ENCODE assay signal across 9 cellular contexts in the genomic region with DNA sequence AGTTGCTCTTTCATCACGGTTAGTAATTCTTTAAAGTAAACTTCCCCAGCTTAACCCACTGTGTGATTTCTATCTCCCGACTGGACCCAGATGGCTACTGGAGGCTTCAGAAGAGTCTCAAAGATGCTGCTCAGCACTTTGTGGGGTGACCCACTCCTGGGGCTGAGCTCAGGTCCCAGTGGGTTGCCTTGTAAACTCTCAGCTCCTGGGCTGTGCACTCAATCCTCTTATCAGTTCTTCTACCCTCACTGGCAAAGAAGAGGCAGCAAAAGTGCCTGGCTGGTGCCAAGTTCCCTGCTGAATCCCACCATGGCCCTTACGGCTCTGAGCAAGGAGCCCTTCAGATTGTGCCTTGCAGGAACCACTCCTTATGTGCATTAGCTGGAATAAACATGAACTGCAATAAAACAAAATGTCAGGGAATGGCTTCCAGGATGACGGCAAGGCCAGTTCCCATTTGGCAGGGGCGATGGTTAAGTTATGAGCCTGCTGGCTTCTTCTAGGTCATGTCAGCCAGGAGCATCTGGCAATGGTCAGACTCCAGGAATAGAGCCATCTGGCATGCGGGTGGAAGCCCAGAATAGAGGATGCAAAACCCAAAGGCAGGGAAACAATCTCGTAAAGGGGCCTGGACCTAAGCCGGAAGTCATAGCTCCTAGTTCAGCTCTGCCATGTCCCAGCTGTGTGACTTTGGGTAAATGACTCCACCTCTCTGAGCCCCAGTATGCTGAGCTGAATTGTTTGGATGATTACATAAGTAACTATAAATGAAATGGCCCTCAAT. TPM values are rescaled to one million over a fixed set of nuclear protein-coding genes. Genes with fewer than 3 reads are reported as not detected.
DNase-seq lines count a peak whose midpoint lies in the region; ATAC-seq and TF ChIP-seq lines count a peak whose summit lies in the region.
"Had no signal": no experiment of that assay in that cellular context is flagged by ENCODE, and none has a peak within 500 bp of the region (broad histone marks: within the 10 kb centered on the region; RNA-seq: fewer than 3 reads in every experiment).

No MANE protein-coding gene starts in this region.

- no peaks in the 10 kb centered on the region for H3K79me2 ChIP-seq in HCT116 (ENCODE audit: insufficient read depth, low read length)
- H3K79me2 ChIP-seq in hepatocyte, result no peaks in the 10 kb centered on the region

- H3K36me3 ChIP-seq in HCT116 (ENCODE audit: control insufficient read depth in 1 of 2, insufficient read depth in 2 of 2, low read length in 2 of 2) (no peaks in the 10 kb centered on the region), hepatocyte (replicated peaks; ENCODE audit: insufficient read depth, low read depth) (no peaks in the 10 kb centered on the region), skeletal muscle tissue (ENCODE audit: control insufficient read depth in 3 of 3, insufficient read depth in 3 of 3, low read length in 3 of 3) (no peaks in the 10 kb centered on the region)

- CTCF ChIA-PET in HCT116 (lab: Charles Lee), result interaction anchor here (0.9 to 3.0 kb wide), 14 partner anchors 9 to 357 kb away, joined by 3 to 26 read pairs (median 6); partner anchors contain the start of genes METTL13, MYOCOS and PRRC2C

- 58% methylated on average over 8 of the region's 8 CpGs for WGBS in hepatocyte (ENCODE audit: low lambda C conversion rate, missing lambda C conversion rate)

- TF ChIP-seq CTCF in HCT116 (IDR thresholded peaks at IDR 0.05 in 2 of 3, conservative IDR thresholded peaks at IDR 0.05 in 1 of 3; ENCODE audit: borderline replicate concordance in 1 of 3, insufficient read depth in 1 of 3, low read depth in 2 of 3, low read length in 2 of 3), result no peak
- TF ChIP-seq CTCF in astrocyte of the spinal cord (IDR thresholded peaks at IDR 0.05; ENCODE audit: low read depth, low read length), result no peak
- TF ChIP-seq CTCF in hepatocyte (IDR thresholded peaks at IDR 0.05; ENCODE audit: poor library complexity), result no peak

- POLR2A ChIA-PET in HCT116 (lab: Charles Lee), result interaction anchor here (1.4 kb wide), 1 partner anchor 138 kb away, joined by 4 read pairs; no protein-coding TSS in a partner anchor

- ATAC-seq in HCT116 (0 out of 2 replicates have a peak, but pooled peaks have one; percentile 3), GM21528 (IDR thresholded peaks at IDR 0.05; ENCODE audit: low FRiP score, unreplicated experiment) (no peak)

- intact Hi-C loops in HCT116 (cut with micrococcal nuclease), result loop anchor here (1.0 to 5.0 kb wide), 6 partner anchors 71 to 797 kb away; partner anchors contain the start of gene METTL13

- TF ChIP-seq RAD21 in HCT116 (IDR thresholded peaks at IDR 0.05; ENCODE audit: low read depth), result no peak

- H3K27me3 ChIP-seq in HCT116 (ENCODE audit: insufficient read depth, low read length) (no peaks in the 10 kb centered on the region), hepatocyte (no peaks in the 10 kb centered on the region), skeletal muscle tissue (ENCODE audit: control insufficient read depth in 3 of 3, insufficient read depth in 3 of 3, low read length in 3 of 3) (no peaks in the 10 kb centered on the region)

- RAD21 ChIA-PET in HCT116 (lab: Charles Lee; ENCODE audit: low non-redundant PET in 1 of 2, low total read pairs in 2 of 2, uncharacterized antibody in 2 of 2, unreplicated experiment in 2 of 2), result interaction anchor here (1.0 to 2.0 kb wide), 4 partner anchors 70 to 338 kb away, joined by 3 to 10 read pairs (median 6); partner anchors contain the start of gene VAMP4 (in 1 of the 2)

- DNase-seq in HCT116 (ENCODE audit: low read depth, low spot score) (no peak), astrocyte of the spinal cord (ENCODE audit: low read depth, low spot score) (peak; percentile 17), hepatocyte (ENCODE audit: low spot score) (peak; percentile 24), KBM-7 (no peak), activated T-cell treated with anti-CD3 and anti-CD28 coated beads for 4 hours (no peak), NCI-H345 (lab: John Stamatoyannopoulos, UW) (no peak)

- no TSS peak for BruUV-seq in HCT116 (replicated peaks; lab: Mats Ljungman, UMichigan)

- no peak overlapping the region for H3K27ac ChIP-seq in HCT116 (ENCODE audit: low read depth, low read length)
- peak overlapping the region; percentile 61 for H3K27ac ChIP-seq in hepatocyte
- peak overlapping the region; percentile 59 for H3K27ac ChIP-seq in skeletal muscle tissue (ENCODE audit: low read depth, low read length)

- H3K4me2 ChIP-seq in HCT116 (ENCODE audit: low read length), result peak overlapping the region; percentile 56
- no peak overlapping the region for H3K4me2 ChIP-seq in hepatocyte

- H3K4me3 ChIP-seq in HCT116 (replicated peaks in 1 of 2; ENCODE audit: low read depth in 1 of 2, low read length in 2 of 2) (no peak overlapping the region), astrocyte of the spinal cord (ENCODE audit: low read depth, low read length) (no peak overlapping the region), hepatocyte (no peak overlapping the region), skeletal muscle tissue (ENCODE audit: low read length in 3 of 3) (peak overlapping the region; percentile 43 to 77 (median 61))

- H3K9me2 ChIP-seq in HCT116 (ENCODE audit: insufficient read depth) (no peaks in the 10 kb centered on the region), hepatocyte (replicated peaks; ENCODE audit: insufficient read depth) (no peaks in the 10 kb centered on the region)

- TF ChIP-seq POLR2A in HCT116 (IDR thresholded peaks at IDR 0.05; ENCODE audit: borderline replicate concordance, extremely low read depth, insufficient read depth, insufficient read length), result no peak

- H3K9me3 ChIP-seq in HCT116 (ENCODE audit: control insufficient read depth in 1 of 2, insufficient read depth in 1 of 2, low read depth in 1 of 2, low read length in 2 of 2), result no peaks in the 10 kb centered on the region
- H3K9me3 ChIP-seq in hepatocyte (ENCODE audit: low read depth), result no peaks in the 10 kb centered on the region
- no peaks in the 10 kb centered on the region for H3K9me3 ChIP-seq in skeletal muscle tissue (ENCODE audit: control insufficient read depth in 3 of 3, low read length in 3 of 3)

- H2AFZ ChIP-seq in HCT116 (ENCODE audit: low read depth, low read length, poor library complexity, severe bottlenecking) (peak overlapping the region; percentile 63), hepatocyte (no peak overlapping the region)

- H4K20me1 ChIP-seq in HCT116 (ENCODE audit: insufficient read depth) (no peaks in the 10 kb centered on the region), hepatocyte (ENCODE audit: insufficient read depth, poor library complexity, severe bottlenecking) (no peaks in the 10 kb centered on the region)

- H3K9ac ChIP-seq in HCT116 (ENCODE audit: low read length) (no peak overlapping the region), skeletal muscle tissue (ENCODE audit: low read depth in 1 of 3, low read length in 3 of 3) (peak overlapping the region; percentile 4 to 78 (median 45))

- H3K4me1 ChIP-seq in HCT116 (ENCODE audit: control insufficient read depth in 1 of 2, insufficient read depth in 2 of 2, low read length in 2 of 2), result peaks cover 0 to 9% of the 10 kb centered on the region in 2 experiments; a peak in 2 of 4 replicates
- H3K4me1 ChIP-seq in hepatocyte (ENCODE audit: insufficient read depth), result peaks cover 4% of the 10 kb centered on the region
- peaks cover 12 to 16% (median 14%) of the 10 kb centered on the region in 3 donors for H3K4me1 ChIP-seq in skeletal muscle tissue (ENCODE audit: control insufficient read depth in 3 of 3, insufficient read depth in 3 of 3, low read length in 3 of 3)

- in situ Hi-C loops in astrocyte of the spinal cord (cut with HindIII; ENCODE audit: low sequenced_read_pairs) (no loop called here), KBM-7 (cut with MboI; ENCODE audit: low pct_unique_long_range_greater_than_20kb, low sequenced_read_pairs) (loop anchor here (25.0 kb wide), 1 partner anchor 342 kb away; no protein-coding TSS in a partner anchor)

TF ChIP-seq in HCT116, 20 proteins besides CTCF, POLR2A, EP300 and RAD21:
- no peak for TF ChIP-seq SP1 (IDR thresholded peaks at IDR 0.05; ENCODE audit: low read depth)

RNA-seq across cellular contexts. Expression of gene MYOC, which starts 6.7 kb away (rescaled TPM):
- not detected for total RNA-seq in HCT116 (2021; ENCODE audit: unreplicated experiment)
- not detected in 2 replicates for polyA plus RNA-seq in HCT116 (2012)
- not detected in 2 replicates for total RNA-seq in hepatocyte
- not detected in 2 replicates for polyA plus RNA-seq in hepatocyte
- total RNA-seq in skeletal muscle tissue, result 5.2 TPM
- total RNA-seq: Daoy had no signal

RNA-seq across cellular contexts. Expression of gene MYOCOS, which starts 23.7 kb away (rescaled TPM):
- not detected for total RNA-seq in HCT116 (2021; ENCODE audit: unreplicated experiment)
- polyA plus RNA-seq in HCT116 (2012), result 0.05 TPM in 1 of 2 replicates, not detected in the other
- not detected in 2 replicates for total RNA-seq in hepatocyte
- polyA plus RNA-seq in hepatocyte, result not detected in 2 replicates
- total RNA-seq in skeletal muscle tissue, result not detected
- total RNA-seq: Daoy had no signal

Comparison
In these comparisons a context has a peak if more than half of its experiments do, and no peak if none do; other contexts are left out.
1. DNase-seq: peak in astrocyte of the spinal cord (single experiment) and hepatocyte (single experiment); none in HCT116 (single experiment), KBM-7 (single experiment), activated T-cell treated with anti-CD3 and anti-CD28 coated beads for 4 hours (single experiment) and NCI-H345 (single experiment).
2. H3K4me3 ChIP-seq: peak in skeletal muscle tissue (3 of 3); none in HCT116 (0 of 2), astrocyte of the spinal cord (single experiment) and hepatocyte (single experiment).